Comparison of ENCODE assay signal across 1 cellular context in genomic region chr12:94150483-94151225, GRCh38.
TF ChIP-seq lines count a peak whose summit lies in the region.

No MANE protein-coding gene starts in this region.

TF ChIP-seq in HepG2, 621 proteins besides CTCF, POLR2A, EP300 and RAD21 (continued from another document and continues in another):
- TF ChIP-seq, protein P1, sequence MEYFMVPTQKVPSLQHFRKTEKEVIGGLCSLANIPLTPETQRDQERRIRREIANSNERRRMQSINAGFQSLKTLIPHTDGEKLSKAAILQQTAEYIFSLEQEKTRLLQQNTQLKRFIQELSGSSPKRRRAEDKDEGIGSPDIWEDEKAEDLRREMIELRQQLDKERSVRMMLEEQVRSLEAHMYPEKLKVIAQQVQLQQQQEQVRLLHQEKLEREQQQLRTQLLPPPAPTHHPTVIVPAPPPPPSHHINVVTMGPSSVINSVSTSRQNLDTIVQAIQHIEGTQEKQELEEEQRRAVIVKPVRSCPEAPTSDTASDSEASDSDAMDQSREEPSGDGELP (IDR thresholded peaks at IDR 0.05; ENCODE audit: borderline replicate concordance, low read depth) = no peak
- TF ChIP-seq TAF1 (CRISPR knock-in tag; IDR thresholded peaks at IDR 0.05) (peak; percentile 39; the same call in 1 of the 2 replicates), CREB3 (CRISPR knock-in tag; IDR thresholded peaks at IDR 0.05) (no peak), STAG1 (CRISPR knock-in tag; IDR thresholded peaks at IDR 0.05) (0 out of 2 replicates have a peak, but pooled peaks have one; percentile 10), KAT8 (CRISPR knock-in tag; IDR thresholded peaks at IDR 0.05) (no peak), NONO (IDR thresholded peaks at IDR 0.05) (no peak), NONO (CRISPR knock-in tag; conservative IDR thresholded peaks at IDR 0.05) (peak; percentile 37; the same call in 1 of the 2 replicates), DR1 (CRISPR knock-in tag; IDR thresholded peaks at IDR 0.05) (peak; percentile 58; the same call in 1 of the 2 replicates), YY1 (IDR thresholded peaks at IDR 0.05; ENCODE audit: insufficient read depth, insufficient replicate concordance, low read depth, low read length) (peak; percentile 12), RBFOX2 (IDR thresholded peaks at IDR 0.05; ENCODE audit: low read depth, low read length) (peak; percentile 57; the same call in 1 of the 2 replicates), HNRNPL (IDR thresholded peaks at IDR 0.05; ENCODE audit: low read depth, low read length) (0 out of 2 replicates have a peak, but pooled peaks have one; percentile 49), ZNF552 (CRISPR knock-in tag; IDR thresholded peaks at IDR 0.05; ENCODE audit: borderline replicate concordance) (no peak), ARNTL (CRISPR knock-in tag; IDR thresholded peaks at IDR 0.05) (0 out of 2 replicates have a peak, but pooled peaks have one; percentile 43), KLF16 (CRISPR knock-in tag; IDR thresholded peaks at IDR 0.05) (no peak; a peak in 1 of 4 replicates), HNF1A (IDR thresholded peaks at IDR 0.05; ENCODE audit: low read depth) (no peak), HNF1A (CRISPR knock-in tag; IDR thresholded peaks at IDR 0.05; ENCODE audit: borderline replicate concordance) (peak; percentile 52; the same call in 1 of the 2 replicates), TFDP2 (CRISPR knock-in tag; IDR thresholded peaks at IDR 0.05) (0 out of 2 replicates have a peak, but pooled peaks have one; percentile 22), ATF7 (IDR thresholded peaks at IDR 0.05) (no peak), ATF7 (CRISPR knock-in tag; IDR thresholded peaks at IDR 0.05) (0 out of 2 replicates have a peak, but pooled peaks have one; percentile 27), NR2F6 (IDR thresholded peaks at IDR 0.05) (no peak), NR2F6 (CRISPR knock-in tag; IDR thresholded peaks at IDR 0.05) (no peak), ZFP37 (CRISPR knock-in tag; IDR thresholded peaks at IDR 0.05; ENCODE audit: borderline replicate concordance) (no peak), ZNF543 (CRISPR knock-in tag; IDR thresholded peaks at IDR 0.05) (peak; percentile 83), ZNF44 (CRISPR knock-in tag; IDR thresholded peaks at IDR 0.05) (no peak), SOX6 (IDR thresholded peaks at IDR 0.05) (no peak), SOX6 (CRISPR knock-in tag; IDR thresholded peaks at IDR 0.05) (peak; percentile 52), KDM3A (CRISPR knock-in tag; IDR thresholded peaks at IDR 0.05; ENCODE audit: low read depth) (peak; percentile 33; the same call in 1 of the 2 replicates), NFAT5 (CRISPR knock-in tag; IDR thresholded peaks at IDR 0.05) (no peak), SP5 (CRISPR knock-in tag; IDR thresholded peaks at IDR 0.05; ENCODE audit: borderline replicate concordance, low read depth) (peak; percentile 26; the same call in 1 of the 2 replicates), MED13 (CRISPR knock-in tag; IDR thresholded peaks at IDR 0.05) (no peak), RCOR2 (CRISPR knock-in tag; IDR thresholded peaks at IDR 0.05) (0 out of 2 replicates have a peak, but pooled peaks have one; percentile 50), SETDB1 (CRISPR knock-in tag; IDR thresholded peaks at IDR 0.05; ENCODE audit: borderline replicate concordance) (no peak), HINFP (CRISPR knock-in tag; IDR thresholded peaks at IDR 0.05; ENCODE audit: low read depth) (0 out of 2 replicates have a peak, but pooled peaks have one; percentile 35), PHF8 (CRISPR knock-in tag; IDR thresholded peaks at IDR 0.05) (0 out of 2 replicates have a peak, but pooled peaks have one; percentile 35), BCL6 (CRISPR knock-in tag; IDR thresholded peaks at IDR 0.05) (peak; percentile 40; the same call in 1 of the 2 replicates), AGO2 (optimal IDR thresholded peaks at IDR 0.05; ENCODE audit: low read depth, low read length) (peak; percentile 43), TBX2 (CRISPR knock-in tag; IDR thresholded peaks at IDR 0.05; ENCODE audit: borderline replicate concordance) (peak; percentile 6; the same call in 1 of the 2 replicates), ZNF10 (CRISPR knock-in tag; IDR thresholded peaks at IDR 0.05; ENCODE audit: borderline replicate concordance, low read depth) (no peak)
- TF ChIP-seq, protein P2, sequence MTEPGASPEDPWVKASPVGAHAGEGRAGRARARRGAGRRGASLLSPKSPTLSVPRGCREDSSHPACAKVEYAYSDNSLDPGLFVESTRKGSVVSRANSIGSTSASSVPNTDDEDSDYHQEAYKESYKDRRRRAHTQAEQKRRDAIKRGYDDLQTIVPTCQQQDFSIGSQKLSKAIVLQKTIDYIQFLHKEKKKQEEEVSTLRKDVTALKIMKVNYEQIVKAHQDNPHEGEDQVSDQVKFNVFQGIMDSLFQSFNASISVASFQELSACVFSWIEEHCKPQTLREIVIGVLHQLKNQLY (CRISPR knock-in tag; IDR thresholded peaks at IDR 0.05) = no peak
- TF ChIP-seq, protein P3, sequence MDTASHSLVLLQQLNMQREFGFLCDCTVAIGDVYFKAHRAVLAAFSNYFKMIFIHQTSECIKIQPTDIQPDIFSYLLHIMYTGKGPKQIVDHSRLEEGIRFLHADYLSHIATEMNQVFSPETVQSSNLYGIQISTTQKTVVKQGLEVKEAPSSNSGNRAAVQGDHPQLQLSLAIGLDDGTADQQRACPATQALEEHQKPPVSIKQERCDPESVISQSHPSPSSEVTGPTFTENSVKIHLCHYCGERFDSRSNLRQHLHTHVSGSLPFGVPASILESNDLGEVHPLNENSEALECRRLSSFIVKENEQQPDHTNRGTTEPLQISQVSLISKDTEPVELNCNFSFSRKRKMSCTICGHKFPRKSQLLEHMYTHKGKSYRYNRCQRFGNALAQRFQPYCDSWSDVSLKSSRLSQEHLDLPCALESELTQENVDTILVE (CRISPR knock-in tag; IDR thresholded peaks at IDR 0.05) = no peak
- TF ChIP-seq, protein P4, sequence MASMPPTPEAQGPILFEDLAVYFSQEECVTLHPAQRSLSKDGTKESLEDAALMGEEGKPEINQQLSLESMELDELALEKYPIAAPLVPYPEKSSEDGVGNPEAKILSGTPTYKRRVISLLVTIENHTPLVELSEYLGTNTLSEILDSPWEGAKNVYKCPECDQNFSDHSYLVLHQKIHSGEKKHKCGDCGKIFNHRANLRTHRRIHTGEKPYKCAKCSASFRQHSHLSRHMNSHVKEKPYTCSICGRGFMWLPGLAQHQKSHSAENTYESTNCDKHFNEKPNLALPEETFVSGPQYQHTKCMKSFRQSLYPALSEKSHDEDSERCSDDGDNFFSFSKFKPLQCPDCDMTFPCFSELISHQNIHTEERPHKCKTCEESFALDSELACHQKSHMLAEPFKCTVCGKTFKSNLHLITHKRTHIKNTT (CRISPR knock-in tag; IDR thresholded peaks at IDR 0.05) = no peak
- TF ChIP-seq, protein P5, sequence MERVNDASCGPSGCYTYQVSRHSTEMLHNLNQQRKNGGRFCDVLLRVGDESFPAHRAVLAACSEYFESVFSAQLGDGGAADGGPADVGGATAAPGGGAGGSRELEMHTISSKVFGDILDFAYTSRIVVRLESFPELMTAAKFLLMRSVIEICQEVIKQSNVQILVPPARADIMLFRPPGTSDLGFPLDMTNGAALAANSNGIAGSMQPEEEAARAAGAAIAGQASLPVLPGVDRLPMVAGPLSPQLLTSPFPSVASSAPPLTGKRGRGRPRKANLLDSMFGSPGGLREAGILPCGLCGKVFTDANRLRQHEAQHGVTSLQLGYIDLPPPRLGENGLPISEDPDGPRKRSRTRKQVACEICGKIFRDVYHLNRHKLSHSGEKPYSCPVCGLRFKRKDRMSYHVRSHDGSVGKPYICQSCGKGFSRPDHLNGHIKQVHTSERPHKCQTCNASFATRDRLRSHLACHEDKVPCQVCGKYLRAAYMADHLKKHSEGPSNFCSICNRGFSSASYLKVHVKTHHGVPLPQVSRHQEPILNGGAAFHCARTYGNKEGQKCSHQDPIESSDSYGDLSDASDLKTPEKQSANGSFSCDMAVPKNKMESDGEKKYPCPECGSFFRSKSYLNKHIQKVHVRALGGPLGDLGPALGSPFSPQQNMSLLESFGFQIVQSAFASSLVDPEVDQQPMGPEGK (CRISPR knock-in tag; IDR thresholded peaks at IDR 0.05) = peak; percentile 80
